Comparison of ENCODE assay signal across 19 cellular contexts in the genomic region with DNA sequence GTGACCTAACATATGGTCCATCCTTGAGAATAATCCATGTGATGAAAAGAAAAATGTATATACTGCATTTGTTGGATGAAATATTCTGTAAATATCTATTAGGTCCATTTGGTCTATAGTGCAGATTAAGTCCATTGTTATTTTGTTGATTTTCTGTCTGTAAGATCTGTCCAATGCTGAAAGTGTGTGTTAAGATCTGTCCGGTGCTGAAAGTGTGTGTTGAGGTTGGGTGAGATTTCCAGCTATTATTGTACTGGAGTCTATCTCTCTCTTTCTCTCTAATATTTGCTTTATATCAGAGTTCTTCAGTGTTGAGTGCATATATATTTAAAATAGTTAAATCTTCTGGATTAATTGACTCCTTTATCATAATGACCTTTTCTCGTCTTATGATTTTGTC.
DNase-seq lines count a peak whose midpoint lies in the region; ATAC-seq and TF ChIP-seq lines count a peak whose summit lies in the region.
"Had no signal": no experiment of that assay in that cellular context is flagged by ENCODE, and none has a peak within 500 bp of the region (broad histone marks: within the 10 kb centered on the region; RNA-seq: fewer than 3 reads in every experiment).

No MANE protein-coding gene starts in this region.

- TF ChIP-seq CTCF in fibroblast of pulmonary artery (IDR thresholded peaks at IDR 0.05; ENCODE audit: low read length, missing control alignments), result no peak

- ATAC-seq in HG03025 (IDR thresholded peaks at IDR 0.05; ENCODE audit: low FRiP score, unreplicated experiment), result no peak

- DNase-seq in Kasumi-1 (lab: John Stamatoyannopoulos, UW) (peak; percentile 38 to 67), astrocyte of the hippocampus (ENCODE audit: low read depth, low spot score) (peak; percentile 33), fibroblast of pulmonary artery (ENCODE audit: low read depth) (peak; percentile 0), renal cortical epithelial cell (ENCODE audit: low read depth) (peak; percentile 13), GM03348 (ENCODE audit: low spot score) (no peak), OCI-M2 (lab: John Stamatoyannopoulos, UW; ENCODE audit: unreplicated experiment) (no peak)
- DNase-seq: DND-41; H9; IMR-90; Karpas-422; MG63; NCI-H1048; NCI-H1436 treated with DMSO at 0.1 percent for 48 hours; NCI-H2029; NCI-H2171; NCI-H69; NK-92 treated with Interleukin-12 subunit alpha and Interleukin-12 subunit beta, amount 100 ng/mL, for 24 hours; SHP77 treated with DMSO at 0.1 percent for 48 hours had no signal

- H3K4me3 ChIP-seq in fibroblast of pulmonary artery (replicated peaks; ENCODE audit: low read depth, low read length), result no peak overlapping the region
- H3K4me3 ChIP-seq: MG63 had no signal

Comparison
In these comparisons a context has a peak if more than half of its experiments do, and no peak if none do; other contexts are left out.
1. DNase-seq: peak in Kasumi-1 (2 of 2), astrocyte of the hippocampus (single experiment), fibroblast of pulmonary artery (single experiment) and renal cortical epithelial cell (single experiment); none in GM03348 (single experiment) and OCI-M2 (single experiment).